ENCODE assay signal across 2 cellular contexts in the genomic region with DNA sequence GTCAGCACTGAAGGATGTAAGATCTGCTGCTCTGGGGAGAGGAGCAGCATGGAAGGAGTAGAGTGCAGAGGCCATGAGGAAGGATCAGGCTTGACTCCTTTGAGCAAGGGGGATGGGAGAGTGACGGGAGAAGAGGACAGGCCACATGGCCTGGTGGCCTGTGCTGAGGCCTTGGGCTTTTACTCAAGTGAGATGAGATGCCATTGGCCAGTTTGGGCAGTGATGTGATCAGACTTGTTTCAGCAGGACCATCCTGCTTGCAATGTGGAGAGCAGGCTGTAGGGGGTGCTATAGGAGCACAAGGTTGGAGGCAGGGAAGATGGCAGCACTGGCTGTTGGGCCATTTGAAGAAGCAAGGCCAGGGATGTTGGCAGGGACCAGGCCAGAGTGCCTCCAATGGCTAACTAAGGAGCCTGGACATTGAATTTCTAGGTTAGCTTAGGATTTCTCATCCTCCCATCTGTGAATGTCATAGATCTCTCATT.
TF ChIP-seq lines count a peak whose summit lies in the region.

No MANE protein-coding gene starts in this region.

TF ChIP-seq in SK-N-SH, 30 proteins besides CTCF, POLR2A, EP300 and RAD21:
- TF ChIP-seq, protein P1, sequence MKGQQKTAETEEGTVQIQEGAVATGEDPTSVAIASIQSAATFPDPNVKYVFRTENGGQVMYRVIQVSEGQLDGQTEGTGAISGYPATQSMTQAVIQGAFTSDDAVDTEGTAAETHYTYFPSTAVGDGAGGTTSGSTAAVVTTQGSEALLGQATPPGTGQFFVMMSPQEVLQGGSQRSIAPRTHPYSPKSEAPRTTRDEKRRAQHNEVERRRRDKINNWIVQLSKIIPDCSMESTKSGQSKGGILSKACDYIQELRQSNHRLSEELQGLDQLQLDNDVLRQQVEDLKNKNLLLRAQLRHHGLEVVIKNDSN (IDR thresholded peaks at IDR 0.05; ENCODE audit: borderline replicate concordance, low read depth) = no peak
- TF ChIP-seq SMC3 (IDR thresholded peaks at IDR 0.05; ENCODE audit: low read depth, low read length) = 0 out of 2 replicates have a peak, but pooled peaks have one; percentile 21

TF ChIP-seq in GM12878, 131 proteins besides CTCF, POLR2A, EP300 and RAD21:
- TF ChIP-seq JUNB (IDR thresholded peaks at IDR 0.05) (no peak), YY1 (IDR thresholded peaks at IDR 0.05; ENCODE audit: low read depth, low read length) (peak; percentile 87), SMC3 (IDR thresholded peaks at IDR 0.05; ENCODE audit: borderline replicate concordance, low read length) (peak; percentile 27; the same call in 1 of the 2 replicates), IKZF1 (conservative IDR thresholded peaks at IDR 0.05) (no peak), EED (IDR thresholded peaks at IDR 0.05; ENCODE audit: low read depth) (no peak), CBX5 (IDR thresholded peaks at IDR 0.05; ENCODE audit: low read depth) (no peak)
